28 cellular contexts compared by ENCODE assay signal in the genomic region with DNA sequence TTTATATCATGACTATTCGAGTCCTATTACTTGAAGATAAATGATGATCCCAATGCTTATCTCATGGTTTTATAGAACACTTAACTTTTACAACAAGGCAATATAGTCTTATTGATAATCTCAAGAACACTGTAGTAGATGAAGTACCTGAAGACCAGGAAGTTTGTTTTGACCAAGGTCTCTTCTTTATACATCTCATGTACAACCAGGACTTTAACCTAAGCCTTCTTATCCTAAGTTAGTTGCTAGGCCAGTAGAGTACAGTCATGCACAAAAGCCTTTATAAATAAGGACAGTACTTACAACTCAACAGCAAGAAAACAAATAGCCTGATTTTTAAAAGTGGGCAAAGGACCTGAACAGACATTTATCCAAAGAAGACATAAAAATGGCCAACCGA.
"Had no signal": no experiment of that assay in that cellular context is flagged by ENCODE, and none has a peak within 500 bp of the region (broad histone marks: within the 10 kb centered on the region; RNA-seq: fewer than 3 reads in every experiment).

No MANE protein-coding gene starts in this region.

- H3K27ac ChIP-seq: brain microvascular endothelial cell, epithelial cell of prostate, esophagus squamous epithelium, gastroesophageal sphincter, VCaP had no signal

- ATAC-seq: activated T-helper 17 cell treated with anti-CD3 and anti-CD28 coated beads, Interleukin-2, amount 50 U/mL, for 72 hours; gastroesophageal sphincter; WTC11 had no signal

- H3K9me3 ChIP-seq: esophagus squamous epithelium, gastroesophageal sphincter had no signal

- H3K4me3 ChIP-seq: esophagus squamous epithelium, gastroesophageal sphincter had no signal

- H3K36me3 ChIP-seq: brain microvascular endothelial cell, esophagus squamous epithelium, gastroesophageal sphincter had no signal

- FAIRE-seq: astrocyte, bronchial epithelial cell, endometrium, endothelial cell of umbilical vein had no signal

- H3K27me3 ChIP-seq: brain microvascular endothelial cell, esophagus squamous epithelium, gastroesophageal sphincter had no signal

- DNase-seq: activated CD4-positive, alpha-beta memory T cell treated with anti-CD3 and anti-CD28 coated beads, Interleukin-2, amount 10 ng/mL, durations not matched to agents 7 days and 5 days; activated CD4-positive, alpha-beta T cell treated with anti-CD3 and anti-CD28 coated beads for 1 hour; activated CD4-positive, alpha-beta T cell treated with anti-CD3 and anti-CD28 coated beads for 4 hours; activated CD4-positive, alpha-beta T cell treated with anti-CD3 and anti-CD28 coated beads, Interleukin-2, amount 10 ng/mL, durations not matched to agents 7 days and 5 days; activated CD4-positive, alpha-beta T cell treated with anti-CD3 and anti-CD28 coated beads, Interleukin-2, amount 50 U/mL, for 4 hours; activated CD8-positive, alpha-beta memory T cell treated with anti-CD3 and anti-CD28 coated beads, Interleukin-2, amount 50 U/mL, for 48 hours; activated effector memory CD4-positive, alpha-beta T cell treated with Interleukin-2 at 50 U/mL for 16 hours; activated gamma-delta T cell treated with Interleukin-2 at 50 U/mL for 16 hours; activated naive CD4-positive, alpha-beta T cell treated with anti-CD3 and anti-CD28 coated beads, Interleukin-2, amount 50 U/mL, for 16 hours; activated naive CD4-positive, alpha-beta T cell treated with Interleukin-2 at 50 U/mL for 16 hours; activated T-cell treated with anti-CD3 and anti-CD28 coated beads for 4 hours; activated T-cell treated with anti-CD3 and anti-CD28 coated beads, Interleukin-2, amount 50 U/mL, for 24 hours; amniotic stem cell; anterior cingulate cortex; brain microvascular endothelial cell; effector CD8-positive, alpha-beta T cell; esophagus squamous epithelium; foreskin melanocyte; T-helper 2 cell had no signal
